Comparison of ENCODE assay signal across 33 cellular contexts in the genomic region with DNA sequence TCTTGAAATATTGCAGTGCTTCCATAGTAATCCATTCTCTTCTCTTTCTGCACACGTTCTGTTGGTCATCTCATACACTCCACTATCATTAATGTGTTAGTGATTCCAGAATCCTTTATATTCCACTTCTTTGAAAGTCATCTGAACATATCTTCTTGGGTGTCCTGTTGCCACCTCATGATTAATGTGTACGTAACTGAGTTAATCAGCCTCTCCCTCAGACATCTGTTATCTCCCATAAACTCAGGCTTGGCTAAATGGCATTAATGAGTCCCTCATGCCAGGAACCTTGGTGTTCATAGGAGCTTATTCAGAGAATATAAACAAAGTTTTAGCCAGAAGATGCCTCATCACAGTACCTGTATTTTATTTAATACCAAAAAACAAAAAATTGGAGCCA.
DNase-seq lines count a peak whose midpoint lies in the region; ATAC-seq and TF ChIP-seq lines count a peak whose summit lies in the region.
"Had no signal": no experiment of that assay in that cellular context is flagged by ENCODE, and none has a peak within 500 bp of the region (broad histone marks: within the 10 kb centered on the region; RNA-seq: fewer than 3 reads in every experiment).

No MANE protein-coding gene starts in this region.

- H3K27ac ChIP-seq in A673 (ENCODE audit: low read depth, low read length, poor library complexity, severe bottlenecking): no peak overlapping the region
- H3K27ac ChIP-seq: left ventricle myocardium inferior, neural progenitor cell, parathyroid adenoma, Peyer's patch, right atrium auricular region, spleen, upper lobe of right lung, VCaP had no signal

- ATAC-seq in GM21447 (IDR thresholded peaks at IDR 0.05; ENCODE audit: unreplicated experiment) (no peak), GM18907 (IDR thresholded peaks at IDR 0.05; ENCODE audit: unreplicated experiment) (no peak)
- ATAC-seq: GM12878; HepG2; stimulated activated naive CD8-positive, alpha-beta T cell treated with anti-CD3 and anti-CD28 coated beads, Interleukin-15, Interleukin-2, amounts not matched to agents 100 U/mL and 50 U/mL, for 24 hours; upper lobe of right lung had no signal

- CTCF ChIA-PET in A673 (lab: Charles Lee): no interaction called here

- POLR2A ChIA-PET in A673 (lab: Charles Lee; ENCODE audit: low non-redundant PET): no interaction called here

- H3K4me3 ChIP-seq in A673 (ENCODE audit: low read depth, low read length, poor library complexity, severe bottlenecking) (no peak overlapping the region), fibroblast of villous mesenchyme (ENCODE audit: low read depth, low read length) (no peak overlapping the region), HAP-1 (no peak overlapping the region)
- H3K4me3 ChIP-seq: GM12878, left ventricle myocardium inferior, neural progenitor cell, Peyer's patch, right atrium auricular region, spleen, upper lobe of right lung had no signal

- no TSS peak for BruUV-seq in A673 (replicated peaks; lab: Mats Ljungman, UMichigan)

- no peak for TF ChIP-seq CTCF in A673 (conservative IDR thresholded peaks at IDR 0.05; ENCODE audit: low read depth, low read length)
- TF ChIP-seq CTCF in fibroblast of villous mesenchyme (IDR thresholded peaks at IDR 0.05; ENCODE audit: insufficient read depth, low read depth, low read length): no peak

- intact Hi-C loops in A673 (cut with micrococcal nuclease; ENCODE audit: unreplicated experiment): no loop called here

- H3K4me1 ChIP-seq in A673 (ENCODE audit: insufficient read depth, low read length, poor library complexity, severe bottlenecking): peaks cover 34% of the 10 kb centered on the region
- peaks cover under 1% of the 10 kb centered on the region for H3K4me1 ChIP-seq in HAP-1
- H3K4me1 ChIP-seq: Peyer's patch had no signal

- no peaks in the 10 kb centered on the region for H3K36me3 ChIP-seq in A673 (ENCODE audit: insufficient read depth, low read length, poor library complexity, severe bottlenecking)
- H3K36me3 ChIP-seq in HAP-1 (replicated peaks): no peaks in the 10 kb centered on the region
- H3K36me3 ChIP-seq: left ventricle myocardium inferior, neural progenitor cell, Peyer's patch, right atrium auricular region, upper lobe of right lung had no signal

- no peaks in the 10 kb centered on the region for H3K27me3 ChIP-seq in A673 (replicated peaks; ENCODE audit: insufficient read depth, low read depth, low read length, poor library complexity)
- peaks cover 14% of the 10 kb centered on the region; the same call in 1 of the 2 replicates for H3K27me3 ChIP-seq in HAP-1 (ENCODE audit: low read depth)
- H3K27me3 ChIP-seq: neural progenitor cell, Peyer's patch, right atrium auricular region, spleen, upper lobe of right lung had no signal

- peak; percentile 24 for DNase-seq in A673 (ENCODE audit: low spot score)
- peak; percentile 9 for DNase-seq in GM04504 (ENCODE audit: low read depth)
- peak; percentile 97 for DNase-seq in NCI-H82 (lab: John Stamatoyannopoulos, UW)
- peak; percentile 52 for DNase-seq in fibroblast of villous mesenchyme (ENCODE audit: low read depth)
- DNase-seq in HAP-1 (ENCODE audit: low spot score in 2 of 2): no peak
- no peak for DNase-seq in UCSD-AML1 (lab: John Stamatoyannopoulos, UW; ENCODE audit: unreplicated experiment)
- DNase-seq: activated CD4-positive, alpha-beta T cell treated with anti-CD3 and anti-CD28 coated beads for 4 hours; activated effector memory CD4-positive, alpha-beta T cell treated with Interleukin-2 at 50 U/mL for 16 hours; activated naive CD8-positive, alpha-beta T cell treated with anti-CD3 and anti-CD28 coated beads for 36 hours; activated T-cell treated with anti-CD3 and anti-CD28 coated beads, Interleukin-2, amount 50 U/mL, for 1 hour; AML-193; aorta; CD4-positive, alpha-beta T cell; EL; H7; left ventricle myocardium inferior; NCI-H146; NCI-H510A; Peyer's patch; SHP77; spleen; stimulated activated CD4-positive, alpha-beta T cell treated with anti-CD3 and anti-CD28 coated beads, Interleukin-2, amount 100 ng/mL, for 24 hours; stimulated activated naive CD8-positive, alpha-beta T cell treated with anti-CD3 and anti-CD28 coated beads, Interleukin-15, Interleukin-2, amounts not matched to agents 100 U/mL and 50 U/mL, for 24 hours; T-helper 9 cell; upper lobe of right lung had no signal

- in situ Hi-C loops in HAP-1 (cut with MboI; ENCODE audit: low sequenced_read_pairs): no loop called here

- H3K9me3 ChIP-seq in A673 (ENCODE audit: low read depth, low read length, poor library complexity, severe bottlenecking) (peaks cover under 1% of the 10 kb centered on the region), HAP-1 (no peaks in the 10 kb centered on the region)
- H3K9me3 ChIP-seq: Peyer's patch, upper lobe of right lung had no signal

Comparison
In these comparisons a context has a peak if more than half of its experiments do, and no peak if none do; other contexts are left out.
1. DNase-seq: peak in A673 (single experiment), GM04504 (single experiment), NCI-H82 (single experiment) and fibroblast of villous mesenchyme (single experiment); none in HAP-1 (0 of 2) and UCSD-AML1 (single experiment).